ENCODE assay signal across 8 cellular contexts in the genomic region with DNA sequence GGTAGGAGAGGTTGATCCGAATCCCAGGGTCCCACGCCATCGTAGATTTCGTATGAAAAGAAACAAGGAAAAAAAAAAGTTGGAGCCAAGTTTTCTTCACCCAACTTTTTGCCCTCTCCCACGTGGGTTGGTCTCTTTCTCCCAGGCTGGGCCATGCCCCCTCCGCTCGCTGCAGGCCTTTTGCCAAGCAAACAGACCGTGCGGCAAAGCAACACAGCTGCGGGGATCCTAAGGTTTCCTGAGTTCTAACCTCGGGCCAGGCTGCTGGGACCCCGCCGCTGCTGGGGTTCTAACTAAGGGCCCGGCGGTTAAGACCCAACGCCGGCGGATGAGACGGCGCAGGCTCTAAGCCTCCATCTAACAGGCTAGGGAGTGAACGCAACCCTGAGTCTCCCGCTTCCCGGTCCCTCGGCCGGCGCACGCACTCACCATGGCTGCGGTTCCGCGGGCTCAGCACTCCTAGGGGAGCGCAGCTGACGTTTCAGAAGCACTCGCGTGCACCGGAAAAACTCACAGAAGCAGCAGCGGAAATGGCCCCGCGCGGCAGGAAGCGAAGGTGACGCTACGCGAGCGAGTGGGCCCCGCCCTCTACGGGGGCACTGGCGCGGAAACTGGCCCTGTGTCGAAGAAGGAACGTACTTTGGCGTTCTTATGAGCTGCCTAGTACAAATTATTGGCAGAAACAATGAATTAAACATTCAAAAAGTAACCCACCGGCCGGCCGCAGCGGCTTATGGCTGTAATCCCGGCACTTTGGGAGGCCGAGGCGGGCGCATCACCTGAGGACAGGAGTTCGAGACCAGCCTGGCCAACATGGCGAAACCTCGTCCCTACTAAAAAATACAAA. TPM values are rescaled to one million over a fixed set of nuclear protein-coding genes. Genes with fewer than 3 reads are reported as not detected.
DNase-seq lines count a peak whose midpoint lies in the region; ATAC-seq and TF ChIP-seq lines count a peak whose summit lies in the region.

A gene (minus strand): TSS at position 503 of the 847 bp plus-strand sequence. CDS start 71 bp downstream, at position 432.

- in situ Hi-C loops in IMR-90 (cut with MboI; ENCODE audit: low sequenced_read_pairs) = no loop called here

- H2BK15ac ChIP-seq in IMR-90 (ENCODE audit: low read depth, low read length) = 0 out of 3 replicates have a peak within 1 kb of the TSS, but pooled peaks have one; percentile 9

- H3K4me3 ChIP-seq in IMR-90 (ENCODE audit: insufficient read depth, low read depth, low read length) = peak within 1 kb of the TSS; percentile 88
- H3K4me3 ChIP-seq in mononuclear cell (ENCODE audit: low read length) = peak within 1 kb of the TSS; percentile 97

- BruUV-seq in IMR-90 (replicated peaks; lab: Mats Ljungman, UMichigan) = no TSS peak

- peaks cover 3% of the 10 kb centered on the region; the same call in 1 of the 2 replicates for H3K36me3 ChIP-seq in IMR-90 (ENCODE audit: control insufficient read depth, insufficient read depth, low read length)

- H4K20me1 ChIP-seq in IMR-90 (ENCODE audit: insufficient read depth, low read length) = peaks cover 14% of the 10 kb centered on the region

- peak within 1 kb of the TSS; percentile 41; the same call in 1 of the 2 replicates for H2BK120ac ChIP-seq in IMR-90 (ENCODE audit: low read depth, low read length)

- H3K9me3 ChIP-seq in IMR-90 (ENCODE audit: control insufficient read depth, insufficient read depth, low read length) = no peaks in the 10 kb centered on the region
- H3K9me3 ChIP-seq in mononuclear cell (ENCODE audit: low read depth, low read length) = no peaks in the 10 kb centered on the region

- CTCF ChIA-PET in IMR-90 (lab: Yijun Ruan, JAX) = interaction anchor here (3.8 kb wide), 1 partner anchor 9 kb away, joined by 23 read pairs; no protein-coding TSS in a partner anchor

- peak; percentile 84 for TF ChIP-seq POLR2A in IMR-90 (IDR thresholded peaks at IDR 0.05; ENCODE audit: low read depth, low read length)

- H3K56ac ChIP-seq in IMR-90 (ENCODE audit: extremely low read depth, insufficient read depth, low read length) = peak within 1 kb of the TSS; percentile 80

- peak within 1 kb of the TSS; percentile 67 for H2BK5ac ChIP-seq in IMR-90 (ENCODE audit: low read depth, low read length, poor library complexity, severe bottlenecking)

- ATAC-seq in GM21526 (IDR thresholded peaks at IDR 0.05; ENCODE audit: low FRiP score, unreplicated experiment) = peak; percentile 70
- peak; percentile 94 for ATAC-seq in IMR-90 (ENCODE audit: low read depth)

- peak within 1 kb of the TSS; percentile 97 for H2AK9ac ChIP-seq in IMR-90 (replicated peaks; ENCODE audit: low read depth, low read length, poor library complexity)

- H3K4ac ChIP-seq in IMR-90 (ENCODE audit: low read depth, low read length) = peak within 1 kb of the TSS; percentile 78

- H3K79me1 ChIP-seq in IMR-90 (ENCODE audit: low read depth in 1 of 2, low read length in 2 of 2) = peaks cover 0 to 23% of the 10 kb centered on the region in 2 experiments; a peak in 2 of 4 replicates

- no peak within 1 kb of the TSS for H2BK20ac ChIP-seq in IMR-90 (ENCODE audit: low read depth, low read length)

- H3K9ac ChIP-seq in IMR-90 (ENCODE audit: low read depth, low read length) = peak within 1 kb of the TSS; percentile 82

- H3K27me3 ChIP-seq in IMR-90 (ENCODE audit: control insufficient read depth, insufficient read depth, low read length) = no peaks in the 10 kb centered on the region
- H3K27me3 ChIP-seq in mononuclear cell (ENCODE audit: insufficient read depth, low read length) = no peaks in the 10 kb centered on the region

- H4K91ac ChIP-seq in IMR-90 (ENCODE audit: insufficient read depth, low read depth, low read length) = peak within 1 kb of the TSS; percentile 69; the same call in 1 of the 2 replicates

- peak within 1 kb of the TSS; percentile 77 for H4K5ac ChIP-seq in IMR-90 (ENCODE audit: low read depth, low read length)

- peak within 1 kb of the TSS; percentile 89 to 93 for H4K8ac ChIP-seq in IMR-90 (ENCODE audit: low read depth in 2 of 2, low read length in 2 of 2)

- dilution Hi-C loops in IMR-90 (cut with HindIII; ENCODE audit: low sequenced_read_pairs, unreplicated experiment) = no loop called here

- H3K27ac ChIP-seq in IMR-90 (ENCODE audit: insufficient read depth, low read length) = peak within 1 kb of the TSS; percentile 85

- peak within 1 kb of the TSS; percentile 91 for H3K4me2 ChIP-seq in IMR-90 (ENCODE audit: low read depth, low read length)

- peak within 1 kb of the TSS; percentile 99 for H3K14ac ChIP-seq in IMR-90 (replicated peaks; ENCODE audit: low read depth, low read length)

- peak; percentile 4; the same call in 1 of the 2 replicates for TF ChIP-seq CTCF in IMR-90 (conservative IDR thresholded peaks at IDR 0.05; ENCODE audit: low read depth, low read length)

- H3K4me1 ChIP-seq in IMR-90 (ENCODE audit: control insufficient read depth, insufficient read depth, low read length) = peaks cover 4% of the 10 kb centered on the region; the same call in 1 of the 2 replicates
- peaks cover 22% of the 10 kb centered on the region for H3K4me1 ChIP-seq in mononuclear cell (ENCODE audit: insufficient read depth, low read length)

- H3K23ac ChIP-seq in IMR-90 (ENCODE audit: low read depth, low read length) = peak within 1 kb of the TSS; percentile 100

- H2AFZ ChIP-seq in IMR-90 (replicated peaks; ENCODE audit: low read length, poor library complexity) = peak within 1 kb of the TSS; percentile 90

- WGBS in IMR-90 (ENCODE audit: extremely low coverage in 2 of 2, insufficient read length in 1 of 2), 2 experiments = 0% methylated on average over 21 of the region's 62 CpGs; no CpG with 5 or more reads in 1 of the 2 experiments

- peak within 1 kb of the TSS; percentile 90 for H2AK5ac ChIP-seq in IMR-90 (ENCODE audit: low read depth, low read length)

- DNase-seq in DMS114 treated with DMSO at 0.1 percent for 48 hours (lab: John Stamatoyannopoulos, UW; ENCODE audit: unreplicated experiment) = peak; percentile 81
- DNase-seq in IMR-90 = peak; percentile 92
- peak; percentile 50 for DNase-seq in OCI-M2 (lab: John Stamatoyannopoulos, UW; ENCODE audit: unreplicated experiment)
- DNase-seq in activated T-cell treated with anti-CD3 and anti-CD28 coated beads for 24 hours (ENCODE audit: low read depth) = peak; percentile 90
- peak; percentile 91 for DNase-seq in epidermal melanocyte (ENCODE audit: insufficient read length, low spot score)
- peak; percentile 87 to 88 for DNase-seq in stimulated activated CD8-positive, alpha-beta memory T cell treated with anti-CD3 and anti-CD28 coated beads, Interleukin-2, amount 100 ng/mL, for 48 hours (ENCODE audit: low read depth in 2 of 2)

- H3K18ac ChIP-seq in IMR-90 (ENCODE audit: low read depth, low read length) = peak within 1 kb of the TSS; percentile 46; the same call in 1 of the 2 replicates

- H3K9me1 ChIP-seq in IMR-90 (ENCODE audit: insufficient read depth, low read length) = no peaks in the 10 kb centered on the region; the same call in 1 of the 2 replicates

- POLR2A ChIA-PET in IMR-90 (lab: Charles Lee; ENCODE audit: unreplicated experiment) = interaction anchor here (0.7 to 1.1 kb wide), 2 partner anchors 8 to 111 kb away, joined by 3 to 4 read pairs; no protein-coding TSS in a partner anchor

- intact Hi-C loops in IMR-90 (cut with micrococcal nuclease) = no loop called here

- TF ChIP-seq RAD21 in IMR-90 (IDR thresholded peaks at IDR 0.05; ENCODE audit: low read length) = no peak

TF ChIP-seq in IMR-90, 13 proteins besides CTCF, POLR2A, EP300 and RAD21:
- TF ChIP-seq MXI1 (IDR thresholded peaks at IDR 0.05; ENCODE audit: borderline replicate concordance, low read depth, low read length) (peak; percentile 54; the same call in 1 of the 2 replicates), FOS (IDR thresholded peaks at IDR 0.05; ENCODE audit: low read depth, low read length) (no peak), CEBPB (IDR thresholded peaks at IDR 0.05; ENCODE audit: low read depth, low read length) (no peak), BHLHE40 (IDR thresholded peaks at IDR 0.05; ENCODE audit: low read depth, low read length) (peak; percentile 86), MAFK (IDR thresholded peaks at IDR 0.05; ENCODE audit: low read depth, low read length) (peak; percentile 77), RCOR1 (IDR thresholded peaks at IDR 0.05; ENCODE audit: insufficient replicate concordance, low read length) (no peak), RFX5 (IDR thresholded peaks at IDR 0.05; ENCODE audit: low read depth, low read length) (no peak), MAZ (IDR thresholded peaks at IDR 0.05; ENCODE audit: borderline replicate concordance, low read depth, low read length) (peak; percentile 99)

RNA-seq across cellular contexts. Expression of the gene that starts here (rescaled TPM):
- total RNA-seq in IMR-90 (2012; rRNA removed) = 109 and 122 TPM in 2 replicates
- polyA plus RNA-seq in IMR-90 (2012; rRNA removed) = 185 and 235 TPM in 2 replicates
- 164 and 201 TPM in 2 replicates for polyA plus RNA-seq in IMR-90 (2012; cell fraction: cytosol; rRNA removed)
- 57.5 and 76.0 TPM in 2 replicates for polyA plus RNA-seq in IMR-90 (2012; cell fraction: nucleus; rRNA removed; ENCODE audit: low replicate concordance)
- total RNA-seq in mononuclear cell = 66.3 TPM

Comparison
In these comparisons a context has a peak if more than half of its experiments do, and no peak if none do; other contexts are left out.
1. Peak in every context shown above with its lines: DNase-seq, ATAC-seq, H3K4me3 ChIP-seq and H3K27ac ChIP-seq.